Comparison of ENCODE assay signal across 25 cellular contexts in genomic region chr14:21672116-21672515, GRCh38. TPM values are rescaled to one million over a fixed set of nuclear protein-coding genes. Genes with fewer than 3 reads are reported as not detected.
"Had no signal": no experiment of that assay in that cellular context is flagged by ENCODE, and none has a peak within 500 bp of the region (broad histone marks: within the 10 kb centered on the region; RNA-seq: fewer than 3 reads in every experiment).

No MANE protein-coding gene starts in this region.

- H3K27me3 ChIP-seq: neutrophil, tibial nerve, vagina had no signal

- H3K27ac ChIP-seq: dorsolateral prefrontal cortex, left ventricle myocardium inferior, neutrophil, parathyroid adenoma, tibial nerve, vagina had no signal

- H3K4me3 ChIP-seq: dorsolateral prefrontal cortex, left ventricle myocardium inferior, tibial nerve, vagina had no signal

- H3K79me2 ChIP-seq: parathyroid adenoma had no signal

- H3K4me1 ChIP-seq: left ventricle myocardium inferior, parathyroid adenoma, tibial nerve, vagina had no signal

- H3K9ac ChIP-seq: parathyroid adenoma had no signal

- H3K36me3 ChIP-seq: left ventricle myocardium inferior, neutrophil, tibial nerve, vagina had no signal

- H2AFZ ChIP-seq: parathyroid adenoma had no signal

- ATAC-seq: activated CD4-positive, CD25-positive, alpha-beta regulatory T cell treated with anti-CD3 and anti-CD28 coated beads, Interleukin-2, amount 50 U/mL, for 24 hours; naive thymus-derived CD8-positive, alpha-beta T cell had no signal

- H3K9me3 ChIP-seq: neutrophil, vagina had no signal

- DNase-seq: activated naive CD8-positive, alpha-beta T cell treated with anti-CD3 and anti-CD28 coated beads for 36 hours; anterior cingulate cortex; dorsolateral prefrontal cortex; endodermal cell; erythroblast; hypothalamus; left ventricle myocardium inferior; naive thymus-derived CD8-positive, alpha-beta T cell; stimulated activated CD4-positive, alpha-beta T cell treated with anti-CD3 and anti-CD28 coated beads, Interleukin-2, amount 100 ng/mL, for 48 hours; stimulated activated naive CD4-positive, alpha-beta T cell; T1000 had no signal

RNA-seq across cellular contexts. Expression of gene OR4E1, which starts 1.5 kb away (rescaled TPM):
- total RNA-seq: activated CD8-positive, alpha-beta memory T cell treated with anti-CD3 and anti-CD28 coated beads for 36 hours; activated naive CD8-positive, alpha-beta T cell treated with anti-CD3 and anti-CD28 coated beads for 36 hours; activated T-helper 1 cell treated with anti-CD3 and anti-CD28 coated beads, Interleukin-12 subunit alpha, Interleukin-12 subunit beta, Interleukin-2, Interleukin-4 antibody, amounts not matched to agents 30 ng/mL and 10 ng/mL and 1 ng/mL, durations not matched to agents 14 hours and 24 hours and 36 hours; bronchial epithelial cell; cerebellum; dorsolateral prefrontal cortex; endodermal cell; glomerular endothelial cell; kidney epithelial cell; left ventricle myocardium inferior; mucosa of gallbladder; renal cortical epithelial cell; subcutaneous adipose tissue; tibial nerve; vagina had no signal
- polyA plus RNA-seq: naive thymus-derived CD8-positive, alpha-beta T cell had no signal

RNA-seq across cellular contexts. Expression of gene OR4E2, which starts 18.5 kb away (rescaled TPM):
- total RNA-seq: activated CD8-positive, alpha-beta memory T cell treated with anti-CD3 and anti-CD28 coated beads for 36 hours; activated naive CD8-positive, alpha-beta T cell treated with anti-CD3 and anti-CD28 coated beads for 36 hours; activated T-helper 1 cell treated with anti-CD3 and anti-CD28 coated beads, Interleukin-12 subunit alpha, Interleukin-12 subunit beta, Interleukin-2, Interleukin-4 antibody, amounts not matched to agents 30 ng/mL and 10 ng/mL and 1 ng/mL, durations not matched to agents 14 hours and 24 hours and 36 hours; bronchial epithelial cell; cerebellum; dorsolateral prefrontal cortex; endodermal cell; glomerular endothelial cell; kidney epithelial cell; left ventricle myocardium inferior; mucosa of gallbladder; naive thymus-derived CD8-positive, alpha-beta T cell; renal cortical epithelial cell; subcutaneous adipose tissue; tibial nerve; vagina had no signal
- polyA plus RNA-seq: naive thymus-derived CD8-positive, alpha-beta T cell had no signal

RNA-seq across cellular contexts. Expression of gene OR10G2, which starts 37.4 kb away (rescaled TPM):
- total RNA-seq: activated CD8-positive, alpha-beta memory T cell treated with anti-CD3 and anti-CD28 coated beads for 36 hours; activated naive CD8-positive, alpha-beta T cell treated with anti-CD3 and anti-CD28 coated beads for 36 hours; activated T-helper 1 cell treated with anti-CD3 and anti-CD28 coated beads, Interleukin-12 subunit alpha, Interleukin-12 subunit beta, Interleukin-2, Interleukin-4 antibody, amounts not matched to agents 30 ng/mL and 10 ng/mL and 1 ng/mL, durations not matched to agents 14 hours and 24 hours and 36 hours; bronchial epithelial cell; cerebellum; dorsolateral prefrontal cortex; endodermal cell; glomerular endothelial cell; kidney epithelial cell; left ventricle myocardium inferior; mucosa of gallbladder; naive thymus-derived CD8-positive, alpha-beta T cell; renal cortical epithelial cell; subcutaneous adipose tissue; tibial nerve; vagina had no signal
